9 cellular contexts compared by ENCODE assay signal in genomic region chr20:14919473-14920157, GRCh38.
DNase-seq lines count a peak whose midpoint lies in the region; ATAC-seq, FAIRE-seq and TF ChIP-seq lines count a peak whose summit lies in the region.
"Had no signal": no experiment of that assay in that cellular context is flagged by ENCODE, and none has a peak within 500 bp of the region (broad histone marks: within the 10 kb centered on the region; RNA-seq: fewer than 3 reads in every experiment).

No MANE protein-coding gene starts in this region.

- no peaks in the 10 kb centered on the region for H3K79me2 ChIP-seq in endothelial cell of umbilical vein (ENCODE audit: control insufficient read depth, insufficient read depth, low read length)

- no peaks in the 10 kb centered on the region for H3K36me3 Mint-ChIP-seq in T-helper 2 cell treated with Interferon-gamma antibody and Interleukin-4, amounts not matched to agents 5 μg/mL and 100 μg/mL, for 36 hours (ENCODE audit: low read depth)

- no peak overlapping the region for H3K27ac Mint-ChIP-seq in T-helper 2 cell treated with Interferon-gamma antibody and Interleukin-4, amounts not matched to agents 5 μg/mL and 100 μg/mL, for 36 hours

- H3K4me3 ChIP-seq in endothelial cell of umbilical vein (replicated peaks in 1 of 3; ENCODE audit: insufficient read depth in 1 of 3, low read depth in 1 of 3, low read length in 3 of 3) (no peak overlapping the region), muscle layer of colon (ENCODE audit: low read depth in 1 of 2, low read length in 2 of 2) (no peak overlapping the region)

- ATAC-seq in GM18520 (IDR thresholded peaks at IDR 0.05; ENCODE audit: unreplicated experiment) (no peak), HG02938 (IDR thresholded peaks at IDR 0.05; ENCODE audit: unreplicated experiment) (no peak), GM21786 (IDR thresholded peaks at IDR 0.05; ENCODE audit: unreplicated experiment) (no peak)

- TF ChIP-seq CTCF in endothelial cell of umbilical vein (IDR thresholded peaks at IDR 0.05; ENCODE audit: extremely low read depth in 1 of 2, insufficient read depth in 1 of 2, low read depth in 1 of 2, low read length in 2 of 2): no peak

- peak; percentile 63 for FAIRE-seq in endothelial cell of umbilical vein (lab: Jason Lieb, UNC)

- no peak overlapping the region for H3K4me3 Mint-ChIP-seq in T-helper 2 cell treated with Interferon-gamma antibody and Interleukin-4, amounts not matched to agents 5 μg/mL and 100 μg/mL, for 36 hours

- H3K4me1 ChIP-seq in endothelial cell of umbilical vein (ENCODE audit: control insufficient read depth, extremely low read depth, insufficient read depth, low read length) (peaks cover 33% of the 10 kb centered on the region), muscle layer of colon (ENCODE audit: insufficient read depth, low read length) (peaks cover 41% of the 10 kb centered on the region)

- H3K36me3 ChIP-seq in endothelial cell of umbilical vein (ENCODE audit: control insufficient read depth in 2 of 2, extremely low read depth in 1 of 2, insufficient read depth in 2 of 2, low read length in 2 of 2): no peaks in the 10 kb centered on the region
- no peaks in the 10 kb centered on the region for H3K36me3 ChIP-seq in muscle layer of colon (ENCODE audit: insufficient read depth, low read length)

- H3K27ac ChIP-seq in endothelial cell of umbilical vein (ENCODE audit: insufficient read depth, low read depth, low read length) (no peak overlapping the region), muscle layer of colon (ENCODE audit: low read depth, low read length) (peak overlapping the region; percentile 36)

- intact Hi-C loops in endothelial cell of umbilical vein (cut with micrococcal nuclease): loop anchor here (1.0 kb wide), 1 partner anchor 66 kb away; no protein-coding TSS in a partner anchor

- BruUV-seq in endothelial cell of umbilical vein (replicated peaks; lab: Mats Ljungman, UMichigan): no TSS peak

- POLR2A ChIA-PET in endothelial cell of umbilical vein (lab: Charles Lee): no interaction called here

- peak; percentile 74 for DNase-seq in DMS153 (lab: John Stamatoyannopoulos, UW)
- peak; percentile 29 for DNase-seq in NCI-H460 (ENCODE audit: extremely low read depth, low read depth)
- DNase-seq in endothelial cell of umbilical vein (ENCODE audit: low read depth, low spot score): peak; percentile 52
- DNase-seq in T-helper 2 cell treated with Interferon-gamma antibody and Interleukin-4, amounts not matched to agents 5 μg/mL and 100 μg/mL, for 36 hours (ENCODE audit: low spot score): no peak
- DNase-seq: SHP77 treated with DMSO at 0.1 percent for 48 hours had no signal

- H3K9me1 ChIP-seq in endothelial cell of umbilical vein (replicated peaks; ENCODE audit: control insufficient read depth, extremely low read depth, insufficient read depth, low read length): no peaks in the 10 kb centered on the region

- no peak for TF ChIP-seq POLR2A in endothelial cell of umbilical vein (IDR thresholded peaks at IDR 0.05; ENCODE audit: low read depth, low read length)

- H3K9ac ChIP-seq in endothelial cell of umbilical vein (replicated peaks; ENCODE audit: extremely low read depth, insufficient read depth, low read length): no peak overlapping the region
- H3K9ac ChIP-seq in muscle layer of colon (ENCODE audit: low read length): no peak overlapping the region

- no peaks in the 10 kb centered on the region for H3K4me1 Mint-ChIP-seq in T-helper 2 cell treated with Interferon-gamma antibody and Interleukin-4, amounts not matched to agents 5 μg/mL and 100 μg/mL, for 36 hours (ENCODE audit: low read depth)

- dilution Hi-C loops in endothelial cell of umbilical vein (cut with MboI; ENCODE audit: extremely low pct_ligation_motif_present, low sequenced_read_pairs): no loop called here

- H3K4me2 ChIP-seq in endothelial cell of umbilical vein (ENCODE audit: insufficient read depth, low read length): peak overlapping the region; percentile 3

- no peaks in the 10 kb centered on the region for H3K27me3 Mint-ChIP-seq in T-helper 2 cell treated with Interferon-gamma antibody and Interleukin-4, amounts not matched to agents 5 μg/mL and 100 μg/mL, for 36 hours (ENCODE audit: low read depth)

- peak overlapping the region; percentile 78 for H2AFZ ChIP-seq in endothelial cell of umbilical vein (ENCODE audit: low read depth, low read length)

- H3K9me3 ChIP-seq in endothelial cell of umbilical vein (replicated peaks; ENCODE audit: control insufficient read depth, insufficient read depth, low read length) (no peaks in the 10 kb centered on the region), muscle layer of colon (ENCODE audit: low read length) (no peaks in the 10 kb centered on the region)

- CTCF ChIA-PET in endothelial cell of umbilical vein (lab: Charles Lee): interaction anchor here (1.1 to 1.4 kb wide), 4 partner anchors 14 to 582 kb away, joined by 3 to 4 read pairs (median 4); partner anchors contain the start of gene FLRT3

- H3K9me3 Mint-ChIP-seq in T-helper 2 cell treated with Interferon-gamma antibody and Interleukin-4, amounts not matched to agents 5 μg/mL and 100 μg/mL, for 36 hours: peaks cover 22% of the 10 kb centered on the region

- H3K27me3 ChIP-seq in endothelial cell of umbilical vein (ENCODE audit: control insufficient read depth in 2 of 2, insufficient read depth in 2 of 2, low read length in 2 of 2): no peaks in the 10 kb centered on the region
- no peaks in the 10 kb centered on the region for H3K27me3 ChIP-seq in muscle layer of colon (ENCODE audit: control insufficient read depth in 1 of 2, insufficient read depth in 2 of 2, low read length in 2 of 2)

- no peaks in the 10 kb centered on the region for H4K20me1 ChIP-seq in endothelial cell of umbilical vein (replicated peaks; ENCODE audit: control insufficient read depth, extremely low read depth, insufficient read depth, low read length)

TF ChIP-seq in endothelial cell of umbilical vein, 7 proteins besides CTCF, POLR2A, EP300 and RAD21:
- TF ChIP-seq GATA2 (IDR thresholded peaks at IDR 0.05; ENCODE audit: insufficient read depth, insufficient read length, low read depth, low read length) (no peak), POLR2AphosphoS5 (IDR thresholded peaks at IDR 0.05; ENCODE audit: insufficient read depth, low read depth, low read length) (no peak), MAX (IDR thresholded peaks at IDR 0.05; ENCODE audit: insufficient read depth, insufficient read length) (no peak), JUN (IDR thresholded peaks at IDR 0.05; ENCODE audit: borderline replicate concordance, insufficient read depth, insufficient read length, low read depth) (no peak), EZH2 (IDR thresholded peaks at IDR 0.05; ENCODE audit: borderline replicate concordance, low read depth, low read length, severe bottlenecking) (no peak), MYC (IDR thresholded peaks at IDR 0.05; ENCODE audit: low read depth, low read length) (no peak), FOS (IDR thresholded peaks at IDR 0.05; ENCODE audit: borderline replicate concordance, insufficient read depth, low read length) (no peak)
